In genomic region chr3:113575191-113575590, GRCh38 we compare ENCODE assay signal across 15 cellular contexts. TPM values are rescaled to one million over a fixed set of nuclear protein-coding genes. Genes with fewer than 3 reads are reported as not detected.
DNase-seq lines count a peak whose midpoint lies in the region; ATAC-seq and TF ChIP-seq lines count a peak whose summit lies in the region.
"Had no signal": no experiment of that assay in that cellular context is flagged by ENCODE, and none has a peak within 500 bp of the region (broad histone marks: within the 10 kb centered on the region; RNA-seq: fewer than 3 reads in every experiment).

No MANE protein-coding gene starts in this region.

- peak overlapping the region; percentile 77 for H3K9ac ChIP-seq in PC-3 (ENCODE audit: low read length)

- CTCF ChIA-PET in PC-3 (lab: Charles Lee), result no interaction called here

- TF ChIP-seq POLR2A in spleen (IDR thresholded peaks at IDR 0.05), result no peak

- H3K4me1 ChIP-seq in PC-3 (ENCODE audit: insufficient read depth, low read length) (peaks cover 39% of the 10 kb centered on the region), right atrium auricular region (no peaks in the 10 kb centered on the region), spleen (peaks cover 0 to 14% (median 0%) of the 10 kb centered on the region in 6 donors)

- POLR2A ChIA-PET in PC-3 (lab: Charles Lee; ENCODE audit: unreplicated experiment), result interaction anchor here (0.6 kb wide), 1 partner anchor 14 kb away, joined by 3 read pairs; no protein-coding TSS in a partner anchor

- H3K27me3 Mint-ChIP-seq in natural killer cell (ENCODE audit: low read depth in 2 of 2), result no peaks in the 10 kb centered on the region
- no peaks in the 10 kb centered on the region for H3K27me3 Mint-ChIP-seq in natural killer cell treated with Interleukin-12 subunit alpha and Interleukin-12 subunit beta and Interleukin-15 and Interleukin-18, amount 100 ng/mL, for 72 hours
- H3K27me3 Mint-ChIP-seq in progenitor cell of endocrine pancreas, result no peaks in the 10 kb centered on the region

- H3K9me3 ChIP-seq in PC-3 (ENCODE audit: low read length) (no peaks in the 10 kb centered on the region), right atrium auricular region (no peaks in the 10 kb centered on the region), spleen (no peaks in the 10 kb centered on the region)

- H3F3A ChIP-seq in PC-3 (ENCODE audit: low read length, unreplicated experiment), result no peaks in the 10 kb centered on the region

- no peaks in the 10 kb centered on the region for H3K9me2 ChIP-seq in PC-3 (replicated peaks; ENCODE audit: low read length)

- H3K27ac ChIP-seq in PC-3 (ENCODE audit: low read length) (peak overlapping the region; percentile 96), right atrium auricular region (no peak overlapping the region), spleen (no peak overlapping the region)
- H3K27ac ChIP-seq: brain microvascular endothelial cell had no signal

- peaks cover 17% of the 10 kb centered on the region for H3K36me3 ChIP-seq in PC-3 (ENCODE audit: low read depth, low read length)
- H3K36me3 ChIP-seq in right atrium auricular region, result no peaks in the 10 kb centered on the region
- H3K36me3 ChIP-seq in spleen, result peaks cover 0 to 52% (median under 1%) of the 10 kb centered on the region in 6 donors
- H3K36me3 ChIP-seq: brain microvascular endothelial cell had no signal

- H3K4me3 Mint-ChIP-seq in natural killer cell (no peak overlapping the region), progenitor cell of endocrine pancreas (ENCODE audit: low read depth) (no peak overlapping the region)
- no peak overlapping the region for H3K4me3 Mint-ChIP-seq in natural killer cell treated with Interleukin-12 subunit alpha and Interleukin-12 subunit beta and Interleukin-15 and Interleukin-18, amount 100 ng/mL, for 72 hours

- no peaks in the 10 kb centered on the region for H3K27me3 ChIP-seq in PC-3 (ENCODE audit: low read length)
- H3K27me3 ChIP-seq in right atrium auricular region, result no peaks in the 10 kb centered on the region
- H3K27me3 ChIP-seq in spleen (replicated peaks in 1 of 7), result no peaks in the 10 kb centered on the region
- H3K27me3 ChIP-seq: brain microvascular endothelial cell had no signal

- no peaks in the 10 kb centered on the region for H4K20me1 ChIP-seq in PC-3 (ENCODE audit: low read length)

- H3K4me3 ChIP-seq in PC-3 (ENCODE audit: low read length), result peak overlapping the region; percentile 34; the same call in 1 of the 2 replicates
- H3K4me3 ChIP-seq in right atrium auricular region, result no peak overlapping the region
- H3K4me3 ChIP-seq in spleen, result no peak overlapping the region

- intact Hi-C loops in natural killer cell (cut with micrococcal nuclease) (loop anchor here (5.0 kb wide), 1 partner anchor 43 kb away; the partner anchor contains the start of gene SIDT1), PC-3 (cut with micrococcal nuclease) (loop anchor here (5.0 kb wide), 2 partner anchors 438 to 523 kb away; no protein-coding TSS in a partner anchor), spleen (cut with DNase I; ENCODE audit: low total_unique reads) (loop anchor here (5.0 kb wide), 1 partner anchor 83 kb away; no protein-coding TSS in a partner anchor)

- DNase-seq in natural killer cell (no peak), PC-3 (peak; percentile 40), medulla oblongata (ENCODE audit: extremely low spot score) (peak; percentile 75), cerebellum (ENCODE audit: low spot score) (no peak), right atrium auricular region (ENCODE audit: low spot score) (no peak), progenitor cell of endocrine pancreas (ENCODE audit: low spot score, unreplicated experiment) (no peak), spleen (no peak)
- no peak for DNase-seq in natural killer cell treated with Interleukin-12 subunit alpha and Interleukin-12 subunit beta and Interleukin-15 and Interleukin-18, amount 100 ng/mL, for 72 hours (ENCODE audit: low spot score)
- DNase-seq: brain microvascular endothelial cell; NCI-H1105; SIG-M5; stimulated activated CD8-positive, alpha-beta memory T cell treated with anti-CD3 and anti-CD28 coated beads, Interleukin-4, amount 100 ng/mL, for 48 hours had no signal

- 55 to 73% (median 63%) methylated on average over 4 of the region's 4 CpGs for WGBS in spleen, 5 donors

- peak overlapping the region; percentile 27 to 68 for H3K27ac Mint-ChIP-seq in natural killer cell
- H3K27ac Mint-ChIP-seq in natural killer cell treated with Interleukin-12 subunit alpha and Interleukin-12 subunit beta and Interleukin-15 and Interleukin-18, amount 100 ng/mL, for 72 hours, result peak overlapping the region in 1 of 2 donors; percentile 42
- no peak overlapping the region for H3K27ac Mint-ChIP-seq in progenitor cell of endocrine pancreas

- H3K4me2 ChIP-seq in PC-3 (ENCODE audit: low read length), result peak overlapping the region; percentile 70

- ATAC-seq in natural killer cell (no peak), PC-3 (peak; percentile 7; the same call in 1 of the 2 replicates)
- no peak for ATAC-seq in natural killer cell treated with Interleukin-12 subunit alpha and Interleukin-12 subunit beta and Interleukin-15 and Interleukin-18, amount 100 ng/mL, for 72 hours

- no peak overlapping the region for H2AFZ ChIP-seq in PC-3 (ENCODE audit: low read length)

- no peaks in the 10 kb centered on the region for H3K79me2 ChIP-seq in PC-3 (ENCODE audit: low read length)

- BruUV-seq in PC-3 (replicated peaks; lab: Mats Ljungman, UMichigan), result no TSS peak

- H3K36me3 Mint-ChIP-seq in natural killer cell (no peaks in the 10 kb centered on the region), progenitor cell of endocrine pancreas (ENCODE audit: insufficient read depth) (no peaks in the 10 kb centered on the region)
- no peaks in the 10 kb centered on the region for H3K36me3 Mint-ChIP-seq in natural killer cell treated with Interleukin-12 subunit alpha and Interleukin-12 subunit beta and Interleukin-15 and Interleukin-18, amount 100 ng/mL, for 72 hours

- H3K4me1 Mint-ChIP-seq in natural killer cell (peaks cover 19 to 30% of the 10 kb centered on the region in 2 donors), progenitor cell of endocrine pancreas (ENCODE audit: low read depth) (peaks cover 15% of the 10 kb centered on the region)
- H3K4me1 Mint-ChIP-seq in natural killer cell treated with Interleukin-12 subunit alpha and Interleukin-12 subunit beta and Interleukin-15 and Interleukin-18, amount 100 ng/mL, for 72 hours (ENCODE audit: low read depth in 2 of 2), result peaks cover 6 to 17% of the 10 kb centered on the region in 2 donors

- TF ChIP-seq CTCF in natural killer cell (IDR thresholded peaks at IDR 0.05) (no peak), PC-3 (conservative IDR thresholded peaks at IDR 0.05; ENCODE audit: low read depth, low read length) (no peak), right atrium auricular region (IDR thresholded peaks at IDR 0.05) (no peak), progenitor cell of endocrine pancreas (IDR thresholded peaks at IDR 0.05; ENCODE audit: unreplicated experiment) (no peak), spleen (IDR thresholded peaks at IDR 0.05 in 8 of 11, conservative IDR thresholded peaks at IDR 0.05 in 3 of 11) (no peak)

- H3K9me3 Mint-ChIP-seq in natural killer cell, result no peaks in the 10 kb centered on the region
- no peaks in the 10 kb centered on the region for H3K9me3 Mint-ChIP-seq in natural killer cell treated with Interleukin-12 subunit alpha and Interleukin-12 subunit beta and Interleukin-15 and Interleukin-18, amount 100 ng/mL, for 72 hours
- H3K9me3 Mint-ChIP-seq in progenitor cell of endocrine pancreas (ENCODE audit: low read depth), result no peaks in the 10 kb centered on the region

RNA-seq across cellular contexts. Expression of gene SIDT1, which starts 42.8 kb away (rescaled TPM):
- total RNA-seq in natural killer cell (100 to 1,000 TPM in 2 of 3 donors, 10 to 100 TPM in 1; 86.9 to 136 (median 101) TPM), PC-3 (2014; rRNA removed) (14.1 and 18.4 TPM in 2 replicates), cerebellum (37.4 TPM), right atrium auricular region (under 1 TPM; 0.15 to 0.16 TPM), progenitor cell of endocrine pancreas (0.18 TPM in 1 of 2 replicates, not detected in the other), spleen (10 to 100 TPM; 37.2 to 81.5 (median 47.4) TPM)
- total RNA-seq in natural killer cell treated with Interleukin-12 subunit alpha and Interleukin-12 subunit beta and Interleukin-15 and Interleukin-18, amount 100 ng/mL, for 72 hours, result 10 to 100 TPM; 34.5 to 44.1 TPM
- polyA plus RNA-seq in spleen, result 10 to 100 TPM; 12.4 to 13.4 (median 12.8) TPM
- total RNA-seq: G401, pulmonary artery endothelial cell had no signal
- polyA plus RNA-seq: BJ had no signal

Comparison
In these comparisons a context has a peak if more than half of its experiments do, and no peak if none do; other contexts are left out.
1. DNase-seq: peak in PC-3 (single experiment) and medulla oblongata (single experiment); none in natural killer cell (single experiment), natural killer cell treated with Interleukin-12 subunit alpha and Interleukin-12 subunit beta and Interleukin-15 and Interleukin-18, amount 100 ng/mL, for 72 hours (single experiment), cerebellum (single experiment), right atrium auricular region (single experiment), progenitor cell of endocrine pancreas (single experiment) and spleen (single experiment).
2. RNA of gene SIDT1, which starts 42.8 kb away (total RNA-seq): 86.9 to 136 TPM in natural killer cell, 37.2 to 81.5 TPM in spleen, 34.5 to 44.1 TPM in natural killer cell treated with Interleukin-12 subunit alpha and Interleukin-12 subunit beta and Interleukin-15 and Interleukin-18, amount 100 ng/mL, for 72 hours, 37.4 TPM in cerebellum (single experiment) and 14.1 to 18.4 TPM in PC-3; 0.18 TPM in progenitor cell of endocrine pancreas and 0.15 to 0.16 TPM in right atrium auricular region; every median in the first group is over 10 times any median in the second.